Comparison of ENCODE assay signal across 1 cellular context in the genomic region with DNA sequence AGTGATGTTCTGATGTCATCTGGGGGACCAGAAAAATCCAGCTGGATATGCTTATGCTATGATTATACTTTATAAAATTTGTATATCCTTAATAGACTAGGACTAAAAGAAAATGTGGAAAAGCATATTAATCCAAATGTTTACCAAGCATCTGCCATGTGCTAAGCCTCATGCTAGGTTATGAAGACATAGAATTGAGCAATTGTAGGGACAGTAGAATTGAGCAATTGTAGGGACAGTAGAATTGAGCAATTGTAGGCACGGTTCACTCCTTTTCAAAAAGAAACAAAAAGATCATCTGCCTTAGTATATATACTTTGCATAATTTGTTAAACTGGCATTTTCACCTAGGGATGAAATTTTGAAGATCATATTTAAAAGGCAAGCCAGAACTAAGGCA.
TF ChIP-seq lines count a peak whose summit lies in the region.

No MANE protein-coding gene starts in this region.

TF ChIP-seq in HepG2, 621 proteins besides CTCF, POLR2A, EP300 and RAD21 (continued from another document and continues in another):
- TF ChIP-seq, protein P1, sequence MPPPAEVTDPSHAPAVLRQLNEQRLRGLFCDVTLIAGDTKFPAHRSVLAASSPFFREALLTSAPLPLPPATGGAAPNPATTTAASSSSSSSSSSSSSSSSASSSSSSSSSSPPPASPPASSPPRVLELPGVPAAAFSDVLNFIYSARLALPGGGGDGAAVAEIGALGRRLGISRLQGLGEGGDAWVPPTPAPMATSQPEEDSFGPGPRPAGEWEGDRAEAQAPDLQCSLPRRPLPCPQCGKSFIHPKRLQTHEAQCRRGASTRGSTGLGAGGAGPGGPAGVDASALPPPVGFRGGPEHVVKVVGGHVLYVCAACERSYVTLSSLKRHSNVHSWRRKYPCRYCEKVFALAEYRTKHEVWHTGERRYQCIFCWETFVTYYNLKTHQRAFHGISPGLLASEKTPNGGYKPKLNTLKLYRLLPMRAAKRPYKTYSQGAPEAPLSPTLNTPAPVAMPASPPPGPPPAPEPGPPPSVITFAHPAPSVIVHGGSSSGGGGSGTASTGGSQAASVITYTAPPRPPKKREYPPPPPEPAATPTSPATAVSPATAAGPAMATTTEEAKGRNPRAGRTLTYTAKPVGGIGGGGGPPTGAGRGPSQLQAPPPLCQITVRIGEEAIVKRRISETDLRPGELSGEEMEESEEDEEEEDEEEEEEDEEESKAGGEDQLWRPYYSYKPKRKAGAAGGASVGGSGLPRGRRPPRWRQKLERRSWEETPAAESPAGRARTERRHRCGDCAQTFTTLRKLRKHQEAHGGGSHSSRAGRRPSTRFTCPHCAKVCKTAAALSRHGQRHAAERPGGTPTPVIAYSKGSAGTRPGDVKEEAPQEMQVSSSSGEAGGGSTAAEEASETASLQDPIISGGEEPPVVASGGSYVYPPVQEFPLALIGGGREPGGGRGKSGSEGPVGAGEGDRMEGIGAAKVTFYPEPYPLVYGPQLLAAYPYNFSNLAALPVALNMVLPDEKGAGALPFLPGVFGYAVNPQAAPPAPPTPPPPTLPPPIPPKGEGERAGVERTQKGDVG (CRISPR knock-in tag; IDR thresholded peaks at IDR 0.05; ENCODE audit: borderline replicate concordance) = no peak
- no peak for TF ChIP-seq ZNF552 (CRISPR knock-in tag; IDR thresholded peaks at IDR 0.05; ENCODE audit: borderline replicate concordance)
- TF ChIP-seq, protein P2, sequence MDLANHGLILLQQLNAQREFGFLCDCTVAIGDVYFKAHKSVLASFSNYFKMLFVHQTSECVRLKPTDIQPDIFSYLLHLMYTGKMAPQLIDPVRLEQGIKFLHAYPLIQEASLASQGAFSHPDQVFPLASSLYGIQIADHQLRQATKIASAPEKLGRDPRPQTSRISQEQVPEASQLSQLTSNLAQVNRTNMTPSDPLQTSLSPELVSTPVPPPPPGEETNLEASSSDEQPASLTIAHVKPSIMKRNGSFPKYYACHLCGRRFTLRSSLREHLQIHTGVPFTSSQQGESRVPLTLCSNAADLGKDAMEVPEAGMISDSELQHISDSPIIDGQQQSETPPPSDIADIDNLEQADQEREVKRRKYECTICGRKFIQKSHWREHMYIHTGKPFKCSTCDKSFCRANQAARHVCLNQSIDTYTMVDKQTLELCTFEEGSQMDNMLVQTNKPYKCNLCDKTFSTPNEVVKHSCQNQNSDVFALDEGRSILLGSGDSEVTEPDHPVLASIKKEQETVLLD (CRISPR knock-in tag; IDR thresholded peaks at IDR 0.05; ENCODE audit: low read depth) = no peak
- TF ChIP-seq, protein P3, sequence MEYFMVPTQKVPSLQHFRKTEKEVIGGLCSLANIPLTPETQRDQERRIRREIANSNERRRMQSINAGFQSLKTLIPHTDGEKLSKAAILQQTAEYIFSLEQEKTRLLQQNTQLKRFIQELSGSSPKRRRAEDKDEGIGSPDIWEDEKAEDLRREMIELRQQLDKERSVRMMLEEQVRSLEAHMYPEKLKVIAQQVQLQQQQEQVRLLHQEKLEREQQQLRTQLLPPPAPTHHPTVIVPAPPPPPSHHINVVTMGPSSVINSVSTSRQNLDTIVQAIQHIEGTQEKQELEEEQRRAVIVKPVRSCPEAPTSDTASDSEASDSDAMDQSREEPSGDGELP (IDR thresholded peaks at IDR 0.05; ENCODE audit: borderline replicate concordance, low read depth) = no peak
- TF ChIP-seq, protein P4, sequence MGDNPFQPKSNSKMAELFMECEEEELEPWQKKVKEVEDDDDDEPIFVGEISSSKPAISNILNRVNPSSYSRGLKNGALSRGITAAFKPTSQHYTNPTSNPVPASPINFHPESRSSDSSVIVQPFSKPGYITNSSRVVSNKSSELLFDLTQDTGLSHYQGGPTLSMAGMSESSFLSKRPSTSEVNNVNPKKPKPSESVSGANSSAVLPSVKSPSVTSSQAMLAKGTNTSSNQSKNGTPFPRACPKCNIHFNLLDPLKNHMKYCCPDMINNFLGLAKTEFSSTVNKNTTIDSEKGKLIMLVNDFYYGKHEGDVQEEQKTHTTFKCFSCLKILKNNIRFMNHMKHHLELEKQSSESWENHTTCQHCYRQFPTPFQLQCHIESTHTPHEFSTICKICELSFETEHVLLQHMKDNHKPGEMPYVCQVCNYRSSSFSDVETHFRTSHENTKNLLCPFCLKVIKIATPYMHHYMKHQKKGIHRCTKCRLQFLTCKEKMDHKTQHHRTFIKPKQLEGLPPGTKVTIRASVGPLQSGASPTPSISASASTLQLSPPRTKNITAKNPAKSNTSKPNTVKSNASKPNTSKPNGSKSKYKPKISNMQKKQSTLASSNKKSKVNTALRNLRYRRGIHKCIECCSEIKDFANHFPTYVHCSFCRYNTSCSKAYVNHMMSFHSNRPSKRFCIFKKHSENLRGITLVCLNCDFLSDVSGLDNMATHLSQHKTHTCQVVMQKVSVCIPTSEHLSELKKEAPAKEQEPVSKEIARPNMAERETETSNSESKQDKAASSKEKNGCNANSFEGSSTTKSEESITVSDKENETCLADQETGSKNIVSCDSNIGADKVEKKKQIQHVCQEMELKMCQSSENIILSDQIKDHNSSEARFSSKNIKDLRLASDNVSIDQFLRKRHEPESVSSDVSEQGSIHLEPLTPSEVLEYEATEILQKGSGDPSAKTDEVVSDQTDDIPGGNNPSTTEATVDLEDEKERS (CRISPR knock-in tag; IDR thresholded peaks at IDR 0.05) = peak; percentile 59; the same call in 1 of the 2 replicates
- TF ChIP-seq RELA (CRISPR knock-in tag; IDR thresholded peaks at IDR 0.05) = no peak
- TF ChIP-seq POLR2AphosphoS2 (IDR thresholded peaks at IDR 0.05; ENCODE audit: low read depth, low read length) = no peak
- TF ChIP-seq HHEX (CRISPR knock-in tag; IDR thresholded peaks at IDR 0.05) = no peak
- TF ChIP-seq TCF12 (IDR thresholded peaks at IDR 0.05) = no peak
- TF ChIP-seq TCF12 (CRISPR knock-in tag; IDR thresholded peaks at IDR 0.05) = no peak
- no peak for TF ChIP-seq BRCA1 (CRISPR knock-in tag; IDR thresholded peaks at IDR 0.05)
- TF ChIP-seq, protein P5, sequence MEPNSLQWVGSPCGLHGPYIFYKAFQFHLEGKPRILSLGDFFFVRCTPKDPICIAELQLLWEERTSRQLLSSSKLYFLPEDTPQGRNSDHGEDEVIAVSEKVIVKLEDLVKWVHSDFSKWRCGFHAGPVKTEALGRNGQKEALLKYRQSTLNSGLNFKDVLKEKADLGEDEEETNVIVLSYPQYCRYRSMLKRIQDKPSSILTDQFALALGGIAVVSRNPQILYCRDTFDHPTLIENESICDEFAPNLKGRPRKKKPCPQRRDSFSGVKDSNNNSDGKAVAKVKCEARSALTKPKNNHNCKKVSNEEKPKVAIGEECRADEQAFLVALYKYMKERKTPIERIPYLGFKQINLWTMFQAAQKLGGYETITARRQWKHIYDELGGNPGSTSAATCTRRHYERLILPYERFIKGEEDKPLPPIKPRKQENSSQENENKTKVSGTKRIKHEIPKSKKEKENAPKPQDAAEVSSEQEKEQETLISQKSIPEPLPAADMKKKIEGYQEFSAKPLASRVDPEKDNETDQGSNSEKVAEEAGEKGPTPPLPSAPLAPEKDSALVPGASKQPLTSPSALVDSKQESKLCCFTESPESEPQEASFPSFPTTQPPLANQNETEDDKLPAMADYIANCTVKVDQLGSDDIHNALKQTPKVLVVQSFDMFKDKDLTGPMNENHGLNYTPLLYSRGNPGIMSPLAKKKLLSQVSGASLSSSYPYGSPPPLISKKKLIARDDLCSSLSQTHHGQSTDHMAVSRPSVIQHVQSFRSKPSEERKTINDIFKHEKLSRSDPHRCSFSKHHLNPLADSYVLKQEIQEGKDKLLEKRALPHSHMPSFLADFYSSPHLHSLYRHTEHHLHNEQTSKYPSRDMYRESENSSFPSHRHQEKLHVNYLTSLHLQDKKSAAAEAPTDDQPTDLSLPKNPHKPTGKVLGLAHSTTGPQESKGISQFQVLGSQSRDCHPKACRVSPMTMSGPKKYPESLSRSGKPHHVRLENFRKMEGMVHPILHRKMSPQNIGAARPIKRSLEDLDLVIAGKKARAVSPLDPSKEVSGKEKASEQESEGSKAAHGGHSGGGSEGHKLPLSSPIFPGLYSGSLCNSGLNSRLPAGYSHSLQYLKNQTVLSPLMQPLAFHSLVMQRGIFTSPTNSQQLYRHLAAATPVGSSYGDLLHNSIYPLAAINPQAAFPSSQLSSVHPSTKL (CRISPR knock-in tag; IDR thresholded peaks at IDR 0.05) = peak; percentile 90
- TF ChIP-seq, protein P6, sequence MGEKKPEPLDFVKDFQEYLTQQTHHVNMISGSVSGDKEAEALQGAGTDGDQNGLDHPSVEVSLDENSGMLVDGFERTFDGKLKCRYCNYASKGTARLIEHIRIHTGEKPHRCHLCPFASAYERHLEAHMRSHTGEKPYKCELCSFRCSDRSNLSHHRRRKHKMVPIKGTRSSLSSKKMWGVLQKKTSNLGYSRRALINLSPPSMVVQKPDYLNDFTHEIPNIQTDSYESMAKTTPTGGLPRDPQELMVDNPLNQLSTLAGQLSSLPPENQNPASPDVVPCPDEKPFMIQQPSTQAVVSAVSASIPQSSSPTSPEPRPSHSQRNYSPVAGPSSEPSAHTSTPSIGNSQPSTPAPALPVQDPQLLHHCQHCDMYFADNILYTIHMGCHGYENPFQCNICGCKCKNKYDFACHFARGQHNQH (CRISPR knock-in tag; IDR thresholded peaks at IDR 0.05) = no peak
- TF ChIP-seq BHLHE40 (IDR thresholded peaks at IDR 0.05; ENCODE audit: low read length) = peak; percentile 46; the same call in 1 of the 2 replicates
- TF ChIP-seq CBX1 (IDR thresholded peaks at IDR 0.05; ENCODE audit: low read depth) = no peak
- no peak for TF ChIP-seq SRY (CRISPR knock-in tag; IDR thresholded peaks at IDR 0.05)
- TF ChIP-seq, protein P7, sequence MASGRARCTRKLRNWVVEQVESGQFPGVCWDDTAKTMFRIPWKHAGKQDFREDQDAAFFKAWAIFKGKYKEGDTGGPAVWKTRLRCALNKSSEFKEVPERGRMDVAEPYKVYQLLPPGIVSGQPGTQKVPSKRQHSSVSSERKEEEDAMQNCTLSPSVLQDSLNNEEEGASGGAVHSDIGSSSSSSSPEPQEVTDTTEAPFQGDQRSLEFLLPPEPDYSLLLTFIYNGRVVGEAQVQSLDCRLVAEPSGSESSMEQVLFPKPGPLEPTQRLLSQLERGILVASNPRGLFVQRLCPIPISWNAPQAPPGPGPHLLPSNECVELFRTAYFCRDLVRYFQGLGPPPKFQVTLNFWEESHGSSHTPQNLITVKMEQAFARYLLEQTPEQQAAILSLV (CRISPR knock-in tag; IDR thresholded peaks at IDR 0.05; ENCODE audit: borderline replicate concordance) = no peak
- TF ChIP-seq ZNF724P (CRISPR knock-in tag; IDR thresholded peaks at IDR 0.05; ENCODE audit: borderline replicate concordance) = no peak
- TF ChIP-seq ZSCAN22 (CRISPR knock-in tag; IDR thresholded peaks at IDR 0.05) = no peak
- TF ChIP-seq TOE1 (CRISPR knock-in tag; IDR thresholded peaks at IDR 0.05) = no peak
- TF ChIP-seq ZNF549 (CRISPR knock-in tag; IDR thresholded peaks at IDR 0.05) = no peak
- TF ChIP-seq ZNF235 (CRISPR knock-in tag; IDR thresholded peaks at IDR 0.05; ENCODE audit: borderline replicate concordance) = no peak
- TF ChIP-seq ZFP90 (CRISPR knock-in tag; IDR thresholded peaks at IDR 0.05; ENCODE audit: borderline replicate concordance) = no peak
- TF ChIP-seq, protein P8, sequence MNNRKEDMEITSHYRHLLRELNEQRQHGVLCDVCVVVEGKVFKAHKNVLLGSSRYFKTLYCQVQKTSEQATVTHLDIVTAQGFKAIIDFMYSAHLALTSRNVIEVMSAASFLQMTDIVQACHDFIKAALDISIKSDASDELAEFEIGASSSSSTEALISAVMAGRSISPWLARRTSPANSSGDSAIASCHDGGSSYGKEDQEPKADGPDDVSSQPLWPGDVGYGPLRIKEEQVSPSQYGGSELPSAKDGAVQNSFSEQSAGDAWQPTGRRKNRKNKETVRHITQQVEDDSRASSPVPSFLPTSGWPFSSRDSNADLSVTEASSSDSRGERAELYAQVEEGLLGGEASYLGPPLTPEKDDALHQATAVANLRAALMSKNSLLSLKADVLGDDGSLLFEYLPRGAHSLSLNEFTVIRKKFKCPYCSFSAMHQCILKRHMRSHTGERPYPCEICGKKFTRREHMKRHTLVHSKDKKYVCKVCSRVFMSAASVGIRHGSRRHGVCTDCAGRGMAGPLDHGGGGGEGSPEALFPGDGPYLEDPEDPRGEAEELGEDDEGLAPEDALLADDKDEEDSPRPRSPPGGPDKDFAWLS (CRISPR knock-in tag; IDR thresholded peaks at IDR 0.05; ENCODE audit: borderline replicate concordance) = no peak
- no peak for TF ChIP-seq ZSCAN12 (CRISPR knock-in tag; IDR thresholded peaks at IDR 0.05)
- TF ChIP-seq ZC3H4 (CRISPR knock-in tag; IDR thresholded peaks at IDR 0.05; ENCODE audit: borderline replicate concordance) = no peak
- TF ChIP-seq, protein P9, sequence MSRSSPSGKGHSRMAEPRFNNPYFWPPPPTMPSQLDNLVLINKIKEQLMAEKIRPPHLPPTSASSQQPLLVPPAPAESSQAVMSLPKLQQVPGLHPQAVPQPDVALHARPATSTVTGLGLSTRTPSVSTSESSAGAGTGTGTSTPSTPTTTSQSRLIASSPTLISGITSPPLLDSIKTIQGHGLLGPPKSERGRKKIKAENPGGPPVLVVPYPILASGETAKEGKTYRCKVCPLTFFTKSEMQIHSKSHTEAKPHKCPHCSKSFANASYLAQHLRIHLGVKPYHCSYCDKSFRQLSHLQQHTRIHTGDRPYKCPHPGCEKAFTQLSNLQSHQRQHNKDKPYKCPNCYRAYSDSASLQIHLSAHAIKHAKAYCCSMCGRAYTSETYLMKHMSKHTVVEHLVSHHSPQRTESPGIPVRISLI (CRISPR knock-in tag; IDR thresholded peaks at IDR 0.05; ENCODE audit: borderline replicate concordance) = no peak
- no peak for TF ChIP-seq ZNF136 (CRISPR knock-in tag; IDR thresholded peaks at IDR 0.05; ENCODE audit: low read depth)
- no peak for TF ChIP-seq ZNF180 (CRISPR knock-in tag; IDR thresholded peaks at IDR 0.05; ENCODE audit: borderline replicate concordance, low read depth)
- no peak for TF ChIP-seq RARA (CRISPR knock-in tag; IDR thresholded peaks at IDR 0.05)
- TF ChIP-seq ZNF883 (CRISPR knock-in tag; IDR thresholded peaks at IDR 0.05; ENCODE audit: not compliant biosample characterization) = no peak
- no peak for TF ChIP-seq ZNF230 (CRISPR knock-in tag; IDR thresholded peaks at IDR 0.05)
- TF ChIP-seq DNMT3B (CRISPR knock-in tag; conservative IDR thresholded peaks at IDR 0.05) = no peak
- TF ChIP-seq SP140L (CRISPR knock-in tag; IDR thresholded peaks at IDR 0.05; ENCODE audit: borderline replicate concordance) = no peak
- no peak for TF ChIP-seq ZBTB42 (CRISPR knock-in tag; IDR thresholded peaks at IDR 0.05)
- TF ChIP-seq, protein P10, sequence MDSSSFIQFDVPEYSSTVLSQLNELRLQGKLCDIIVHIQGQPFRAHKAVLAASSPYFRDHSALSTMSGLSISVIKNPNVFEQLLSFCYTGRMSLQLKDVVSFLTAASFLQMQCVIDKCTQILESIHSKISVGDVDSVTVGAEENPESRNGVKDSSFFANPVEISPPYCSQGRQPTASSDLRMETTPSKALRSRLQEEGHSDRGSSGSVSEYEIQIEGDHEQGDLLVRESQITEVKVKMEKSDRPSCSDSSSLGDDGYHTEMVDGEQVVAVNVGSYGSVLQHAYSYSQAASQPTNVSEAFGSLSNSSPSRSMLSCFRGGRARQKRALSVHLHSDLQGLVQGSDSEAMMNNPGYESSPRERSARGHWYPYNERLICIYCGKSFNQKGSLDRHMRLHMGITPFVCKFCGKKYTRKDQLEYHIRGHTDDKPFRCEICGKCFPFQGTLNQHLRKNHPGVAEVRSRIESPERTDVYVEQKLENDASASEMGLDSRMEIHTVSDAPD (CRISPR knock-in tag; IDR thresholded peaks at IDR 0.05) = no peak
- no peak for TF ChIP-seq ZNF567 (CRISPR knock-in tag; IDR thresholded peaks at IDR 0.05; ENCODE audit: borderline replicate concordance)
- TF ChIP-seq, protein P11, sequence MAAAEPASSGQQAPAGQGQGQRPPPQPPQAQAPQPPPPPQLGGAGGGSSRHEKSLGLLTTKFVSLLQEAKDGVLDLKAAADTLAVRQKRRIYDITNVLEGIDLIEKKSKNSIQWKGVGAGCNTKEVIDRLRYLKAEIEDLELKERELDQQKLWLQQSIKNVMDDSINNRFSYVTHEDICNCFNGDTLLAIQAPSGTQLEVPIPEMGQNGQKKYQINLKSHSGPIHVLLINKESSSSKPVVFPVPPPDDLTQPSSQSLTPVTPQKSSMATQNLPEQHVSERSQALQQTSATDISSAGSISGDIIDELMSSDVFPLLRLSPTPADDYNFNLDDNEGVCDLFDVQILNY (CRISPR knock-in tag; conservative IDR thresholded peaks at IDR 0.05) = no peak
- no peak for TF ChIP-seq ZFP36L2 (CRISPR knock-in tag; IDR thresholded peaks at IDR 0.05)
- no peak for TF ChIP-seq ZEB1 (IDR thresholded peaks at IDR 0.05; ENCODE audit: insufficient replicate concordance, low read depth)
